1 cellular context compared by ENCODE assay signal in the genomic region with DNA sequence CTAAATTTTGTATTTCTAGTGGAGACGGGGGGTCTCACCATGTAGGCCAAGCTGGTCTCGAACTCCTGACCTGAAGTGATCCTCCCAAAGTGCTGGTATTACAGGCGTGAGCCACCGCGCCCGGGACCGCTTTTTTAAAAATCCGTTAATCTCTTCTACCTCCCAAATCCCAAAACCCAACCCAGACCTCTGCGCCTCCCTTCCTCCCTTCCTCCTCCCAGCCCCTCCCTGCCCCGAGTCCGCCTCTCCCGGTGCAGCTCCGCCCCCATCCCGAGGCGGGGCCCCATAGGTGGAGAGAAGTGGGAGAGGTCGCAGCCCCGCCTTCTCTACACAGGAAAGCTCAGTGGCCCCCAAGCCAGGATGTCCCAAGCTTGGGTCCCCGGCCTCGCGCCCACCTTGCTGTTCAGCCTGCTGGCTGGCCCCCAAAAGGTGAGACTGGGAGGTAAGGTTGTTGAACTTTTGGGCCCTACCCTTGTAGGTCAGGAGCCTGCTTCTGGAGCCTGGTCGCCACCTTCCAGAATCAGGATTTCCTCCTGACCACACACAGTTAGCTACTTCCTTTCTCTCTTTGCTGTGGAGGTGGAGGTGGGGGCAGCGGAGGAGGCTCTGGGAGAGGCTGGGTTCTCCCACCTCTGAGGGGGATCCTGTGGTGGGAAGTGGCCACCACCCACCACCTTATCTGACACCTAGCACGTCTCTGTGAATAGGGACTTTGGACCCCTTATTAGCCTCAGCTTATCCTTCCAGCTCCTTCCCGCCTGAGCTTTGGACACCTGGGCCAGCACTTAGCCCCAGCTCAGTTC.
TF ChIP-seq lines count a peak whose summit lies in the region.

A gene (plus strand): TSS at position 325 of the 803 bp plus-strand sequence. CDS start 36 bp downstream, at position 361.

TF ChIP-seq in IMR-90, 13 proteins besides CTCF, POLR2A, EP300 and RAD21:
- TF ChIP-seq, protein P1, sequence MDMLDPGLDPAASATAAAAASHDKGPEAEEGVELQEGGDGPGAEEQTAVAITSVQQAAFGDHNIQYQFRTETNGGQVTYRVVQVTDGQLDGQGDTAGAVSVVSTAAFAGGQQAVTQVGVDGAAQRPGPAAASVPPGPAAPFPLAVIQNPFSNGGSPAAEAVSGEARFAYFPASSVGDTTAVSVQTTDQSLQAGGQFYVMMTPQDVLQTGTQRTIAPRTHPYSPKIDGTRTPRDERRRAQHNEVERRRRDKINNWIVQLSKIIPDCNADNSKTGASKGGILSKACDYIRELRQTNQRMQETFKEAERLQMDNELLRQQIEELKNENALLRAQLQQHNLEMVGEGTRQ (IDR thresholded peaks at IDR 0.05; ENCODE audit: low read depth, low read length): no peak
- TF ChIP-seq MAFK (IDR thresholded peaks at IDR 0.05; ENCODE audit: low read depth, low read length) (no peak), SMC3 (IDR thresholded peaks at IDR 0.05; ENCODE audit: low read depth, low read length) (no peak), BHLHE40 (IDR thresholded peaks at IDR 0.05; ENCODE audit: low read depth, low read length) (no peak), RFX5 (IDR thresholded peaks at IDR 0.05; ENCODE audit: low read depth, low read length) (no peak)
